Comparison of ENCODE assay signal across 9 cellular contexts in the genomic region with DNA sequence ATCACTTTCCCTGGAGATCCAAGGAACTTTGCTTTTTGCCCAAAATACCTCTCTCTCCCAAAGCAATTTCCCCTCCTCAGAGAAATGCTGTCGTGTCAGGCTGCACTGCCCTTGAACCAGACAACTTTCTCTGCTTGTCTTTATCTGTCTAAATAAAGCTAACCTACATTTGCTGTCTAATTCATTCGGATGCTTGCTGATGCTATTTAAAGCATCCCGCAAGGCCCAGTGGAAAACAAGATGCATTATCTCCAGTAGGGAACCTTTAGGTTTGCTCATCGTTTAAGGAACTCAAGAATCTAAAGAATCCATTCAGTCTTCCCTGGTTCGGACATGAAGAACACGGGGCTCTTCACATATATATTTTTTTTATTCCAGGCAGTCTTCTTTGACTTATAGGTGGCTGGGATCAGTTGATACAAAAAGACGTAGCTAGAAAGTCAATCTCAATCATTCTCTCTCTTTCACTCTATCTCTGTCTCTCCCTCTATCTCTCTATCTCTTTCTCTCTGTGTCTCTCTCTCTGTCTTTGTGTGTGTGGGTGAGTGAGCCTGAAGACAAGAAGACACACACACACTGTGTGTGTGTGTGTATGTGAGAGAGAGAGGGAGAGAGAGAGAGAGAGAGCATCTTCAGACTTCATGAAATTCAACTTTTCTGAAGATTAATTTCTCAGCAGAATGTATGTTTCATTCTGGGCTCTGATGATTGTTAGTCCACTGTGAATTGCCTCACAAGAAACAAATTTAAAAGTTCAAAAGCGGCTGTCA.
A peak's percentile ranks its signal among the peaks of the same experiment; 100 is the strongest.
DNase-seq lines count a peak whose midpoint lies in the region; ATAC-seq and TF ChIP-seq lines count a peak whose summit lies in the region.
"Had no signal": no experiment of that assay in that cellular context is flagged by ENCODE, and none has a peak within 500 bp of the region (broad histone marks: within the 10 kb centered on the region; RNA-seq: fewer than 3 reads in every experiment).

No MANE protein-coding gene starts in this region.

- H3K27me3 Mint-ChIP-seq in Calu3 (ENCODE audit: unreplicated experiment): no peaks in the 10 kb centered on the region
- no peaks in the 10 kb centered on the region for H3K27me3 Mint-ChIP-seq in neural progenitor cell (ENCODE audit: insufficient read depth, low read depth)

- no peak for TF ChIP-seq CTCF in Calu3 (IDR thresholded peaks at IDR 0.05; ENCODE audit: unreplicated experiment)
- TF ChIP-seq CTCF in RWPE2 (IDR thresholded peaks at IDR 0.05; ENCODE audit: poor library complexity, severe bottlenecking): no peak
- TF ChIP-seq CTCF in neural progenitor cell (IDR thresholded peaks at IDR 0.05): no peak
- no peak for TF ChIP-seq CTCF in sigmoid colon (IDR thresholded peaks at IDR 0.05)

- no peak for DNase-seq in Calu3
- no peak for DNase-seq in RWPE2 (ENCODE audit: low spot score)
- no peak for DNase-seq in neural progenitor cell (ENCODE audit: low spot score)
- DNase-seq in stimulated activated CD8-positive, alpha-beta memory T cell treated with anti-CD3 and anti-CD28 coated beads, Interleukin-4, amount 100 ng/mL, for 48 hours: no peak
- DNase-seq in sigmoid colon: no peak
- no peak for DNase-seq in CD1c-positive myeloid dendritic cell (ENCODE audit: extremely low spot score)
- DNase-seq: spleen had no signal

- peaks cover 16% of the 10 kb centered on the region for H3K36me3 Mint-ChIP-seq in Calu3 (ENCODE audit: insufficient read depth, unreplicated experiment)
- no peaks in the 10 kb centered on the region for H3K36me3 Mint-ChIP-seq in neural progenitor cell

- no peak for TF ChIP-seq EP300 in sigmoid colon (IDR thresholded peaks at IDR 0.05)

- H3K9me3 Mint-ChIP-seq in Calu3 (ENCODE audit: low read depth, unreplicated experiment): no peaks in the 10 kb centered on the region
- H3K9me3 Mint-ChIP-seq in neural progenitor cell: no peaks in the 10 kb centered on the region

- H3K27ac Mint-ChIP-seq in Calu3 (ENCODE audit: unreplicated experiment) (peak overlapping the region; percentile 91), neural progenitor cell (no peak overlapping the region)

- CTCF ChIA-PET in Calu3 (lab: Charles Lee): interaction anchor here (1.3 kb wide), 1 partner anchor 126 kb away, joined by 3 read pairs; no protein-coding TSS in a partner anchor

- H2AFZ ChIP-seq in neural progenitor cell (replicated peaks): peak overlapping the region; percentile 12

- H3K9me3 ChIP-seq in RWPE2 (ENCODE audit: severe bottlenecking) (no peaks in the 10 kb centered on the region), neural progenitor cell (ENCODE audit: low read depth) (no peaks in the 10 kb centered on the region), sigmoid colon (no peaks in the 10 kb centered on the region)
- H3K9me3 ChIP-seq: spleen had no signal

- no peaks in the 10 kb centered on the region for H3K79me2 ChIP-seq in neural progenitor cell (ENCODE audit: low read depth)

- no peaks in the 10 kb centered on the region for H3F3A ChIP-seq in neural progenitor cell (ENCODE audit: low read depth)

- intact Hi-C loops in Calu3 (cut with micrococcal nuclease; ENCODE audit: unreplicated experiment): loop anchor here (5.0 to 10.0 kb wide), 2 partner anchors 70 to 123 kb away; no protein-coding TSS in a partner anchor
- intact Hi-C loops in sigmoid colon (cut with DNase I): no loop called here

- H3K4me1 Mint-ChIP-seq in Calu3 (ENCODE audit: low read depth, unreplicated experiment): peaks cover 58% of the 10 kb centered on the region
- H3K4me1 Mint-ChIP-seq in neural progenitor cell: peaks cover 15% of the 10 kb centered on the region

- no peaks in the 10 kb centered on the region for H3K27me3 ChIP-seq in RWPE2 (ENCODE audit: insufficient read depth, poor library complexity, severe bottlenecking)
- H3K27me3 ChIP-seq in neural progenitor cell: no peaks in the 10 kb centered on the region
- no peaks in the 10 kb centered on the region for H3K27me3 ChIP-seq in sigmoid colon
- H3K27me3 ChIP-seq: spleen had no signal

- ATAC-seq in RWPE2 (ENCODE audit: low read depth): no peak
- ATAC-seq in GM21723 (IDR thresholded peaks at IDR 0.05; ENCODE audit: unreplicated experiment): no peak

- H3K36me3 ChIP-seq in RWPE2 (ENCODE audit: low read depth): no peaks in the 10 kb centered on the region
- no peaks in the 10 kb centered on the region for H3K36me3 ChIP-seq in neural progenitor cell
- H3K36me3 ChIP-seq in sigmoid colon: no peaks in the 10 kb centered on the region
- H3K36me3 ChIP-seq: spleen had no signal

- H3K9ac ChIP-seq in neural progenitor cell: no peak overlapping the region

- H3K27ac ChIP-seq in RWPE2 (ENCODE audit: poor library complexity, severe bottlenecking) (peak overlapping the region; percentile 74), cingulate gyrus (ENCODE audit: low read depth, low read length) (peak overlapping the region; percentile 32), neural progenitor cell (no peak overlapping the region), sigmoid colon (peak overlapping the region in 2 of 4 donors; percentile 17 to 30)

- no peak overlapping the region for H3K4me2 ChIP-seq in neural progenitor cell

- H3K4me3 Mint-ChIP-seq in Calu3 (ENCODE audit: low read depth, unreplicated experiment): peak overlapping the region; percentile 26
- H3K4me3 Mint-ChIP-seq in neural progenitor cell: no peak overlapping the region

- TF ChIP-seq POLR2A in sigmoid colon (IDR thresholded peaks at IDR 0.05): no peak

- H3K4me3 ChIP-seq in RWPE2 (ENCODE audit: severe bottlenecking) (no peak overlapping the region), neural progenitor cell (no peak overlapping the region), sigmoid colon (no peak overlapping the region)
- H3K4me3 ChIP-seq: spleen had no signal

- H3K4me1 ChIP-seq in RWPE2 (ENCODE audit: insufficient read depth, poor library complexity, severe bottlenecking): peaks cover 35% of the 10 kb centered on the region
- H3K4me1 ChIP-seq in neural progenitor cell: no peaks in the 10 kb centered on the region
- peaks cover 0 to 8% (median 4%) of the 10 kb centered on the region in 4 donors for H3K4me1 ChIP-seq in sigmoid colon

- BruUV-seq in Calu3 (replicated peaks; lab: Mats Ljungman, UMichigan): no TSS peak

- H4K20me1 ChIP-seq in neural progenitor cell (ENCODE audit: low read depth): no peaks in the 10 kb centered on the region

- 68 to 72% methylated on average over 8 of the region's 8 CpGs for WGBS in sigmoid colon, 2 donors
